19 cellular contexts compared by ENCODE assay signal in the genomic region with DNA sequence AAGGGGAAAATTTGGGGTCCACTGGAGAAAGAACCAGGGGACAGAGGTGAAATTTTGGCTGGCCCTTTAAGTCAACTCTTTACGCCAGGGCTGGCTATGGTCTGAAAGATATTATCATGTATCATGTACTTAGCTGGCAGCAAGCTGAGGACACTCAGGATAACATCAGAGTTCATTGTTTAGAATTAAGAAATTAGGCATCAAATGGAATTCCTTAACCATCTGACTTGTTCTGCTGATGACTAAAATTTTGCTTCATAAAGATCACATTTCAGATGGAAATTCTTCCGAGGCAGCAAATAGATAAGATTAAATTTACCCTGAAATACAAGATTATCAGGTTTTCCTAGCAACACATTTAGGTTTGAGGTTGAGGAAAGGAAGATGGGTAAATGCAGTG.
"Had no signal": no experiment of that assay in that cellular context is flagged by ENCODE, and none has a peak within 500 bp of the region (broad histone marks: within the 10 kb centered on the region; RNA-seq: fewer than 3 reads in every experiment).

No MANE protein-coding gene starts in this region.

- DNase-seq: colonic mucosa; effector CD8-positive, alpha-beta T cell; gastrocnemius medialis; heart right ventricle; hypothalamus; kidney glomerular epithelial cell; mammary epithelial cell; naive thymus-derived CD8-positive, alpha-beta T cell; psoas muscle; retina; sigmoid colon; small intestine; stimulated activated CD4-positive, alpha-beta T cell treated with anti-CD3 and anti-CD28 coated beads, Interleukin-12 subunit alpha, Interleukin-12 subunit beta, amount 100 ng/mL, for 4 hours; stimulated activated naive CD4-positive, alpha-beta T cell; stomach; substantia nigra; transverse colon had no signal

- H3K27ac ChIP-seq: colonic mucosa, gastrocnemius medialis, heart right ventricle, neutrophil, psoas muscle, sigmoid colon, stomach, thoracic aorta, transverse colon had no signal

- ATAC-seq: gastrocnemius medialis; heart right ventricle; naive thymus-derived CD8-positive, alpha-beta T cell; psoas muscle had no signal

- H3K36me3 ChIP-seq: colonic mucosa, gastrocnemius medialis, heart right ventricle, neutrophil, sigmoid colon, stomach, thoracic aorta, transverse colon had no signal

- H3K9me3 ChIP-seq: colonic mucosa, gastrocnemius medialis, heart right ventricle, neutrophil, psoas muscle, sigmoid colon, stomach, thoracic aorta, transverse colon had no signal

- H3K27me3 ChIP-seq: colonic mucosa, gastrocnemius medialis, heart right ventricle, neutrophil, sigmoid colon, stomach, transverse colon had no signal

- H3K4me1 ChIP-seq: colonic mucosa, gastrocnemius medialis, heart right ventricle, psoas muscle, sigmoid colon, stomach, transverse colon had no signal

- H3K4me3 ChIP-seq: colonic mucosa, gastrocnemius medialis, heart right ventricle, psoas muscle, sigmoid colon, stomach, thoracic aorta, transverse colon had no signal
